8 cellular contexts compared by ENCODE assay signal in the genomic region with DNA sequence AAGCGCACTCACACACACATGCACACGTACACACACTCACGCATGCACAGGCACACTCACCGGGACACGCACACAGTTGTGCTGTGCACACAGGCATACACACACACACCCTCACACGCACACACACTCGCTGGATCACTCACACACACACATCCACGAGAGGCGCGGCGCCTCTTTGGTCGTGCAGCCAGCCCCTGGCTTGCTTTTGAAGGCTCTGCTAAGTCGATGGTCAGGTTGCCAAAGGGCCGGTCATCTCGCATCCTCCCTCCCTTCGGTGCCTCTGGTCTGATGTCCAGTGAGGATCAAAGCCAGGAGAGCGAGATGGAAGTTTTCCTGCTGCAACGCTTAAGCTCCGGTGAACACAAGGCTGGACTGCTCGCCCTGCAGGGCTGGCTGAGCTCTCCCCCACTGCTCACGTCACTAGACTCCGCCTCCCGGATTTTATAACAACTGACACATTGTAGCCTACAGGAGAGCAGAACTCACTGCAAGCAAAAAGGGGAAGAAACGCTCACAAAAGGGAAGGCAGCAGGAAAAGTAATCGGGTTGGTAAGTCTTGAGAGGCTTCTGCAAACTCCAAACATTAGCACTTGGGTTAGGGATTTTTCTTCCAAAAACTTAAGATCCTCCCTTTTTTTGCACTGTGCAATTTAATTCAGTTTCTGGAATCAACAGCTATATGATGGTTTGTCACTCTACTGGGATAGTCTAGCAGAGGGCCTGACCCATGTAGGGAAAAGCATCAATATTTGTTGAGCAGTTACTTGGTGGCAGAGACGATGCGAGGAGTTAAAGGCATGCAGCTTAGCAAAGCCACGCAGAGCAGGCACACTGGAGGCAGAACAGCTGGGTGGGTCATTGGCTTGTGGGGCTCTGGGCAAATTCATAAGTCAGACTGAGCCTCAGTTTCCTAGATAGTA. TPM values are rescaled to one million over a fixed set of nuclear protein-coding genes. Genes with fewer than 3 reads are reported as not detected.
DNase-seq lines count a peak whose midpoint lies in the region; ATAC-seq and TF ChIP-seq lines count a peak whose summit lies in the region.

SRGAP3 (minus strand) TSS at position 374 of the 920 bp plus-strand sequence. CDS start 695 bp downstream, outside the sequence.

- no peaks in the 10 kb centered on the region for H3K36me3 ChIP-seq in colonic mucosa

- peak within 1 kb of the TSS; percentile 37 to 86 for H3K9ac ChIP-seq in colonic mucosa (ENCODE audit: low read depth in 2 of 2, low read length in 2 of 2)

- H3K27me3 ChIP-seq in colonic mucosa (no peaks in the 10 kb centered on the region), layer of hippocampus (ENCODE audit: control insufficient read depth, insufficient read depth, low read length) (no peaks in the 10 kb centered on the region)

- intact Hi-C loops in colonic mucosa (cut with DNase I), result no loop called here

- TF ChIP-seq CTCF in AG09319 (IDR thresholded peaks at IDR 0.05; ENCODE audit: low read depth, low read length), result peak; percentile 39
- TF ChIP-seq CTCF in colonic mucosa (IDR thresholded peaks at IDR 0.05), result peak; percentile 29

- H3K4me1 ChIP-seq in colonic mucosa, result peaks cover 3% of the 10 kb centered on the region

- H3K9me3 ChIP-seq in colonic mucosa, result no peaks in the 10 kb centered on the region

- peak within 1 kb of the TSS; percentile 39 for H3K27ac ChIP-seq in colonic mucosa
- peak within 1 kb of the TSS; percentile 77 for H3K27ac ChIP-seq in layer of hippocampus (ENCODE audit: low read depth, low read length)

- peak within 1 kb of the TSS; percentile 50 for H3K4me3 ChIP-seq in colonic mucosa

- ATAC-seq in GM19025 (IDR thresholded peaks at IDR 0.05; ENCODE audit: low read depth, unreplicated experiment) (peak; percentile 100), HG03354 (IDR thresholded peaks at IDR 0.05; ENCODE audit: poor library complexity, severe bottlenecking, unreplicated experiment) (peak; percentile 100)

- DNase-seq in AG09319 (ENCODE audit: extremely low read depth, low read depth) (peak; percentile 56), NCI-H446 treated with DMSO at 0.1 percent for 48 hours (lab: John Stamatoyannopoulos, UW) (peak; percentile 49), colonic mucosa (peak; percentile 94)
- DNase-seq in activated CD4-positive, alpha-beta T cell treated with anti-CD3 and anti-CD28 coated beads for 24 hours (ENCODE audit: low read depth in 2 of 2), result peak; percentile 55 to 66
- peak; percentile 49 to 55 for DNase-seq in stimulated activated CD4-positive, alpha-beta T cell treated with anti-CD3 and anti-CD28 coated beads, Interleukin-1b, Interleukin-23, amount 100 ng/mL, for 4 hours (ENCODE audit: low read depth in 2 of 2)

RNA-seq across cellular contexts. Expression of gene SRGAP3, which starts in this region (rescaled TPM):
- 1 to 10 TPM; 5.7 to 6.1 TPM for total RNA-seq in colonic mucosa

Comparison
In these comparisons a context has a peak if more than half of its experiments do, and no peak if none do; other contexts are left out.
1. Peak in every context shown above with its lines: DNase-seq, ATAC-seq, H3K4me3 ChIP-seq and H3K27ac ChIP-seq.